Comparison of ENCODE assay signal across 8 cellular contexts in the genomic region with DNA sequence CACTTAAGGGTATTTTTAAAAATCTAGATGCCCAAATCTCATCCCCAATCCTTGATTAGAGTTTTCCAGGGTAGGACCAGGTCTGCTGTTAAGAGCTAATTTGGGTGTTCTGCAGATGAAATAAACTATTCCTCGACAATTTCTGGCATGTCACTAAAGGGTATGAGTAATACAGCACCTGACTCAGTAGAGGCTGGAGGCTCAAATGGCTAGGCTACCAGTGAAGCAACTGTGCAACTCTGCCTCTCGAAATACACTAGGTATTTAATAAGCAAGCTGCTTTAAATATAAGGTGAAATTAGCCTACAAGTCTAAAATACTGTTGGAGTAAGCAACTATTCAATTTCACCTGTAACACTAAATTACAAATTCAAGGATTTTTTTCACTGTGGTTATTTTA. TPM values are rescaled to one million over a fixed set of nuclear protein-coding genes. Genes with fewer than 3 reads are reported as not detected.
DNase-seq lines count a peak whose midpoint lies in the region; ATAC-seq and TF ChIP-seq lines count a peak whose summit lies in the region.

No MANE protein-coding gene starts in this region.

- ATAC-seq in DND-41 (ENCODE audit: insufficient read depth, low read depth) = no peak
- ATAC-seq in HG03097 (IDR thresholded peaks at IDR 0.05; ENCODE audit: low FRiP score, unreplicated experiment) = no peak
- ATAC-seq in HG02981 (IDR thresholded peaks at IDR 0.05; ENCODE audit: unreplicated experiment) = no peak

- no peak for TF ChIP-seq RAD21 in neural cell (conservative IDR thresholded peaks at IDR 0.05)

- peak overlapping the region; percentile 97; the same call in 1 of the 2 replicates for H3K27ac ChIP-seq in DND-41 (ENCODE audit: low read length)
- no peak overlapping the region for H3K27ac ChIP-seq in duodenal mucosa (ENCODE audit: low read depth, low read length)
- peak overlapping the region; percentile 94 for H3K27ac ChIP-seq in neural cell (ENCODE audit: low read length)

- no peak for TF ChIP-seq POLR2A in NB4 (IDR thresholded peaks at IDR 0.05; ENCODE audit: extremely low read depth, insufficient read length)

- TF ChIP-seq CTCF in DND-41 (IDR thresholded peaks at IDR 0.05; ENCODE audit: borderline replicate concordance, extremely low read depth, low read length, poor library complexity, severe bottlenecking) (no peak), NB4 (IDR thresholded peaks at IDR 0.05; ENCODE audit: low read depth, low read length) (no peak), neural cell (IDR thresholded peaks at IDR 0.05; ENCODE audit: poor library complexity, severe bottlenecking) (no peak)

- H3K27me3 ChIP-seq in DND-41 (ENCODE audit: insufficient read depth, low read length, poor library complexity) (no peaks in the 10 kb centered on the region), duodenal mucosa (ENCODE audit: control insufficient read depth in 1 of 2, insufficient read depth in 2 of 2, low read length in 2 of 2) (no peaks in the 10 kb centered on the region), neural cell (ENCODE audit: insufficient read depth, low read depth, low read length) (no peaks in the 10 kb centered on the region)

- H3F3A ChIP-seq in neural cell (ENCODE audit: insufficient read depth, low read length, poor library complexity, severe bottlenecking) = no peaks in the 10 kb centered on the region

- H3K9me2 ChIP-seq in neural cell (ENCODE audit: insufficient read depth, low read length) = no peaks in the 10 kb centered on the region

- H4K20me1 ChIP-seq in DND-41 (ENCODE audit: insufficient read depth, low read length) (no peaks in the 10 kb centered on the region; the same call in 1 of the 2 replicates), neural cell (ENCODE audit: insufficient read depth) (no peaks in the 10 kb centered on the region)

- peaks cover 27% of the 10 kb centered on the region for H3K79me2 ChIP-seq in DND-41 (ENCODE audit: insufficient read depth, low read length)
- peaks cover 23% of the 10 kb centered on the region for H3K79me2 ChIP-seq in neural cell (replicated peaks; ENCODE audit: insufficient read depth, low read length)

- no peak for TF ChIP-seq EP300 in neural cell (conservative IDR thresholded peaks at IDR 0.05; ENCODE audit: poor library complexity, severe bottlenecking)

- H3K36me3 ChIP-seq in DND-41 (ENCODE audit: insufficient read depth, low read length) = peaks cover 51% of the 10 kb centered on the region
- peaks cover 11 to 40% of the 10 kb centered on the region in 2 donors for H3K36me3 ChIP-seq in duodenal mucosa (ENCODE audit: control insufficient read depth in 1 of 2, insufficient read depth in 2 of 2, low read length in 2 of 2)
- no peaks in the 10 kb centered on the region for H3K36me3 ChIP-seq in neural cell (ENCODE audit: insufficient read depth, low read length)

- H2AFZ ChIP-seq in DND-41 (ENCODE audit: low read depth, low read length) (no peak overlapping the region), neural cell (ENCODE audit: low read depth, low read length) (no peak overlapping the region)

- H3K4me2 ChIP-seq in DND-41 (ENCODE audit: insufficient read depth, low read length) (peak overlapping the region; percentile 75), neural cell (ENCODE audit: low read length) (peak overlapping the region; percentile 94)

- H3K4me1 ChIP-seq in DND-41 (ENCODE audit: insufficient read depth, low read length) (peaks cover 28% of the 10 kb centered on the region), duodenal mucosa (ENCODE audit: control insufficient read depth in 1 of 2, insufficient read depth in 2 of 2, low read length in 2 of 2) (peaks cover 21 to 23% of the 10 kb centered on the region in 2 donors)

- DNase-seq in DND-41 (no peak), NB4 (ENCODE audit: low read depth) (peak; percentile 48), NCI-H2081 treated with DMSO at 0.1 percent for 48 hours (lab: John Stamatoyannopoulos, UW) (no peak), SHP77 (lab: John Stamatoyannopoulos, UW) (no peak)

- H3K9ac ChIP-seq in DND-41 (ENCODE audit: low read depth, low read length) = peak overlapping the region; percentile 94
- peak overlapping the region in 1 of 2 donors; percentile 94 for H3K9ac ChIP-seq in duodenal mucosa (ENCODE audit: low read depth in 1 of 2, low read length in 2 of 2)
- H3K9ac ChIP-seq in neural cell (ENCODE audit: low read length) = peak overlapping the region; percentile 94

- H3K4me3 ChIP-seq in DND-41 (ENCODE audit: low read depth in 1 of 2, low read length in 2 of 2) (peak overlapping the region; percentile 86 to 89; a peak in 3 of 4 replicates), NB4 (ENCODE audit: low read depth, low read length) (peak overlapping the region; percentile 86), duodenal mucosa (ENCODE audit: low read depth in 1 of 2, low read length in 2 of 2) (peak overlapping the region; percentile 85 to 95), neural cell (ENCODE audit: low read length) (peak overlapping the region; percentile 88)

- H3K9me3 ChIP-seq in DND-41 (ENCODE audit: insufficient read depth, low read length, severe bottlenecking) (no peaks in the 10 kb centered on the region), duodenal mucosa (ENCODE audit: control insufficient read depth in 1 of 2, low read length in 2 of 2) (no peaks in the 10 kb centered on the region), neural cell (ENCODE audit: low read length) (no peaks in the 10 kb centered on the region)

TF ChIP-seq in neural cell, 6 proteins besides CTCF, POLR2A, EP300 and RAD21:
- TF ChIP-seq REST (IDR thresholded peaks at IDR 0.05; ENCODE audit: borderline replicate concordance) = no peak
- TF ChIP-seq TAF1 (IDR thresholded peaks at IDR 0.05; ENCODE audit: low read depth) = no peak
- TF ChIP-seq POLR2AphosphoS5 (IDR thresholded peaks at IDR 0.05) = no peak
- TF ChIP-seq SMC3 (conservative IDR thresholded peaks at IDR 0.05; ENCODE audit: poor library complexity) = no peak
- no peak for TF ChIP-seq MXI1 (conservative IDR thresholded peaks at IDR 0.05; ENCODE audit: poor library complexity, severe bottlenecking)
- TF ChIP-seq EZH2 (IDR thresholded peaks at IDR 0.05; ENCODE audit: borderline replicate concordance, insufficient read depth, low read length, poor library complexity, severe bottlenecking) = no peak

RNA-seq across cellular contexts. Expression of gene RNF6, which starts 1.5 kb away (rescaled TPM):
- polyA plus RNA-seq in neural cell = 15.2 and 15.8 TPM in 2 replicates
- 37.0 and 44.5 TPM in 2 replicates for polyA minus RNA-seq in neural cell

RNA-seq across cellular contexts. Expression of gene CDK8, which starts 33.4 kb away (rescaled TPM):
- polyA plus RNA-seq in neural cell = 51.0 and 58.9 TPM in 2 replicates
- 102 and 107 TPM in 2 replicates for polyA minus RNA-seq in neural cell
